ENCODE assay signal across 9 cellular contexts in genomic region chr6:80454197-80454596, GRCh38.
DNase-seq lines count a peak whose midpoint lies in the region; ATAC-seq and TF ChIP-seq lines count a peak whose summit lies in the region.
"Had no signal": no experiment of that assay in that cellular context is flagged by ENCODE, and none has a peak within 500 bp of the region (broad histone marks: within the 10 kb centered on the region; RNA-seq: fewer than 3 reads in every experiment).

No MANE protein-coding gene starts in this region.

- peak; percentile 63 for DNase-seq in BJ (ENCODE audit: low read depth)
- DNase-seq in MV-4-11 (lab: John Stamatoyannopoulos, UW) = peak; percentile 85
- peak; percentile 94 for DNase-seq in fibroblast of the aortic adventitia (ENCODE audit: low read depth)
- no peak for DNase-seq in activated naive CD4-positive, alpha-beta T cell treated with anti-CD3 and anti-CD28 coated beads, Interleukin-2, amount 10 ng/mL, durations not matched to agents 7 days and 5 days
- DNase-seq in NOMO-1 treated with dmso at 0.1 percent for 144 hours (lab: John Stamatoyannopoulos, UW; ENCODE audit: unreplicated experiment) = no peak
- DNase-seq in NCI-H345 treated with DMSO at 0.1 percent for 48 hours (lab: John Stamatoyannopoulos, UW; ENCODE audit: unreplicated experiment) = no peak

- POLR2A ChIA-PET in BJ (lab: Charles Lee) = interaction anchor here (0.6 kb wide), 1 partner anchor 177 kb away, joined by 3 read pairs; no protein-coding TSS in a partner anchor

- H3K36me3 ChIP-seq in BJ (ENCODE audit: control insufficient read depth, insufficient read depth, low read length) = no peaks in the 10 kb centered on the region

- H3K4me3 ChIP-seq in BJ (ENCODE audit: low read depth, low read length) (no peak overlapping the region), fibroblast of the aortic adventitia (ENCODE audit: low read depth, low read length) (no peak overlapping the region)

- no peaks in the 10 kb centered on the region for H3K9me3 Mint-ChIP-seq in activated naive CD4-positive, alpha-beta T cell treated with anti-CD3 and anti-CD28 coated beads, Interleukin-2, amount 10 ng/mL, durations not matched to agents 7 days and 5 days

- H3K27ac Mint-ChIP-seq in activated naive CD4-positive, alpha-beta T cell treated with anti-CD3 and anti-CD28 coated beads, Interleukin-2, amount 10 ng/mL, durations not matched to agents 7 days and 5 days = no peak overlapping the region

- CTCF ChIA-PET in BJ (lab: Yijun Ruan, JAX) = interaction anchor here (1.1 kb wide), 1 partner anchor 29 kb away, joined by 4 read pairs; no protein-coding TSS in a partner anchor
- CTCF ChIA-PET in activated naive CD4-positive, alpha-beta T cell treated with anti-CD3 and anti-CD28 coated beads, Interleukin-2, amount 10 ng/mL, durations not matched to agents 7 days and 5 days (lab: Charles Lee) = no interaction called here

- H3K4me3 Mint-ChIP-seq in activated naive CD4-positive, alpha-beta T cell treated with anti-CD3 and anti-CD28 coated beads, Interleukin-2, amount 10 ng/mL, durations not matched to agents 7 days and 5 days = no peak overlapping the region

- H3K4me1 Mint-ChIP-seq in activated naive CD4-positive, alpha-beta T cell treated with anti-CD3 and anti-CD28 coated beads, Interleukin-2, amount 10 ng/mL, durations not matched to agents 7 days and 5 days = no peaks in the 10 kb centered on the region

- H3K36me3 Mint-ChIP-seq in activated naive CD4-positive, alpha-beta T cell treated with anti-CD3 and anti-CD28 coated beads, Interleukin-2, amount 10 ng/mL, durations not matched to agents 7 days and 5 days = no peaks in the 10 kb centered on the region

- no peak for TF ChIP-seq CTCF in BJ (IDR thresholded peaks at IDR 0.05; ENCODE audit: insufficient read depth, low read depth, low read length)
- TF ChIP-seq CTCF in fibroblast of the aortic adventitia (IDR thresholded peaks at IDR 0.05; ENCODE audit: insufficient read depth, low read length) = no peak

- no peaks in the 10 kb centered on the region for H3K27me3 Mint-ChIP-seq in activated naive CD4-positive, alpha-beta T cell treated with anti-CD3 and anti-CD28 coated beads, Interleukin-2, amount 10 ng/mL, durations not matched to agents 7 days and 5 days

- no peaks in the 10 kb centered on the region for H3K27me3 ChIP-seq in BJ (ENCODE audit: control insufficient read depth, insufficient read depth, low read length)

- ATAC-seq in GM21390 (IDR thresholded peaks at IDR 0.05; ENCODE audit: unreplicated experiment) (peak; percentile 78), GM21576 (IDR thresholded peaks at IDR 0.05; ENCODE audit: unreplicated experiment) (no peak)
- ATAC-seq: Panc1 had no signal

Comparison
In these comparisons a context has a peak if more than half of its experiments do, and no peak if none do; other contexts are left out.
1. DNase-seq: peak in BJ (single experiment), MV-4-11 (single experiment) and fibroblast of the aortic adventitia (single experiment); none in activated naive CD4-positive, alpha-beta T cell treated with anti-CD3 and anti-CD28 coated beads, Interleukin-2, amount 10 ng/mL, durations not matched to agents 7 days and 5 days (single experiment), NOMO-1 treated with dmso at 0.1 percent for 144 hours (single experiment) and NCI-H345 treated with DMSO at 0.1 percent for 48 hours (single experiment).